Comparison of ENCODE assay signal across 1 cellular context in the genomic region with DNA sequence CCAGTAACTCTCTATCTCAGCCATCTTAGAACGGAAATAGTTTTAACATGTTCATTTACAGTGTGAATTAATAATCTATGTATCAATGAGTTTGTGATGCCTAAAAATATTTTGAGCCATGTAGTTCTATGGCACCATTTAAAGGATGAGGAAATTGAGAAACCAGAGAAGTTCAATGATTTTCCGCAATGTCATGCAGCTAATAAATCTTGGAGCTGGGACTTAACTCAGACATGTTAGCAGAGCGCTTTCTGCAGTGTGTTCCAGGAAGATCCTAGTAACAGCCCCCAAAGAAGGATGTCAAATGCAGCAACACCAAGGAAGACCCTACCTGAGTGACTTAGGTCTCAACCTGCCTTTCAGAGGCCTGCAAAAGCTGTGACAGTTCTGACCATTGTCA.
TF ChIP-seq lines count a peak whose summit lies in the region.

No MANE protein-coding gene starts in this region.

TF ChIP-seq in HepG2, 621 proteins besides CTCF, POLR2A, EP300 and RAD21 (continued from another document):
- TF ChIP-seq, protein P1, sequence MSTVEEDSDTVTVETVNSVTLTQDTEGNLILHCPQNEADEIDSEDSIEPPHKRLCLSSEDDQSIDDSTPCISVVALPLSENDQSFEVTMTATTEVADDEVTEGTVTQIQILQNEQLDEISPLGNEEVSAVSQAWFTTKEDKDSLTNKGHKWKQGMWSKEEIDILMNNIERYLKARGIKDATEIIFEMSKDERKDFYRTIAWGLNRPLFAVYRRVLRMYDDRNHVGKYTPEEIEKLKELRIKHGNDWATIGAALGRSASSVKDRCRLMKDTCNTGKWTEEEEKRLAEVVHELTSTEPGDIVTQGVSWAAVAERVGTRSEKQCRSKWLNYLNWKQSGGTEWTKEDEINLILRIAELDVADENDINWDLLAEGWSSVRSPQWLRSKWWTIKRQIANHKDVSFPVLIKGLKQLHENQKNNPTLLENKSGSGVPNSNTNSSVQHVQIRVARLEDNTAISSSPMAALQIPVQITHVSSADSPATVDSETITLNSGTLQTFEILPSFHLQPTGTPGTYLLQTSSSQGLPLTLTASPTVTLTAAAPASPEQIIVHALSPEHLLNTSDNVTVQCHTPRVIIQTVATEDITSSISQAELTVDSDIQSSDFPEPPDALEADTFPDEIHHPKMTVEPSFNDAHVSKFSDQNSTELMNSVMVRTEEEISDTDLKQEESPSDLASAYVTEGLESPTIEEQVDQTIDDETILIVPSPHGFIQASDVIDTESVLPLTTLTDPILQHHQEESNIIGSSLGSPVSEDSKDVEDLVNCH (CRISPR knock-in tag; IDR thresholded peaks at IDR 0.05) = no peak
- TF ChIP-seq SNRNP70 (IDR thresholded peaks at IDR 0.05; ENCODE audit: low read depth, low read length) (no peak), ZKSCAN5 (CRISPR knock-in tag; IDR thresholded peaks at IDR 0.05) (no peak), CEBPB (IDR thresholded peaks at IDR 0.05; ENCODE audit: borderline replicate concordance, low read depth, low read length) (no peak), NR2C2 (CRISPR knock-in tag; IDR thresholded peaks at IDR 0.05; ENCODE audit: borderline replicate concordance) (no peak)
- TF ChIP-seq, protein P2, sequence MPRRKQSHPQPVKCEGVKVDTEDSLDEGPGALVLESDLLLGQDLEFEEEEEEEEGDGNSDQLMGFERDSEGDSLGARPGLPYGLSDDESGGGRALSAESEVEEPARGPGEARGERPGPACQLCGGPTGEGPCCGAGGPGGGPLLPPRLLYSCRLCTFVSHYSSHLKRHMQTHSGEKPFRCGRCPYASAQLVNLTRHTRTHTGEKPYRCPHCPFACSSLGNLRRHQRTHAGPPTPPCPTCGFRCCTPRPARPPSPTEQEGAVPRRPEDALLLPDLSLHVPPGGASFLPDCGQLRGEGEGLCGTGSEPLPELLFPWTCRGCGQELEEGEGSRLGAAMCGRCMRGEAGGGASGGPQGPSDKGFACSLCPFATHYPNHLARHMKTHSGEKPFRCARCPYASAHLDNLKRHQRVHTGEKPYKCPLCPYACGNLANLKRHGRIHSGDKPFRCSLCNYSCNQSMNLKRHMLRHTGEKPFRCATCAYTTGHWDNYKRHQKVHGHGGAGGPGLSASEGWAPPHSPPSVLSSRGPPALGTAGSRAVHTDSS (CRISPR knock-in tag; conservative IDR thresholded peaks at IDR 0.05) = no peak
- TF ChIP-seq, protein P3, sequence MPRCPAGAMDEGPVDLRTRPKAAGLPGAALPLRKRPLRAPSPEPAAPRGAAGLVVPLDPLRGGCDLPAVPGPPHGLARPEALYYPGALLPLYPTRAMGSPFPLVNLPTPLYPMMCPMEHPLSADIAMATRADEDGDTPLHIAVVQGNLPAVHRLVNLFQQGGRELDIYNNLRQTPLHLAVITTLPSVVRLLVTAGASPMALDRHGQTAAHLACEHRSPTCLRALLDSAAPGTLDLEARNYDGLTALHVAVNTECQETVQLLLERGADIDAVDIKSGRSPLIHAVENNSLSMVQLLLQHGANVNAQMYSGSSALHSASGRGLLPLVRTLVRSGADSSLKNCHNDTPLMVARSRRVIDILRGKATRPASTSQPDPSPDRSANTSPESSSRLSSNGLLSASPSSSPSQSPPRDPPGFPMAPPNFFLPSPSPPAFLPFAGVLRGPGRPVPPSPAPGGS (CRISPR knock-in tag; IDR thresholded peaks at IDR 0.05) = no peak
- TF ChIP-seq, protein P4, sequence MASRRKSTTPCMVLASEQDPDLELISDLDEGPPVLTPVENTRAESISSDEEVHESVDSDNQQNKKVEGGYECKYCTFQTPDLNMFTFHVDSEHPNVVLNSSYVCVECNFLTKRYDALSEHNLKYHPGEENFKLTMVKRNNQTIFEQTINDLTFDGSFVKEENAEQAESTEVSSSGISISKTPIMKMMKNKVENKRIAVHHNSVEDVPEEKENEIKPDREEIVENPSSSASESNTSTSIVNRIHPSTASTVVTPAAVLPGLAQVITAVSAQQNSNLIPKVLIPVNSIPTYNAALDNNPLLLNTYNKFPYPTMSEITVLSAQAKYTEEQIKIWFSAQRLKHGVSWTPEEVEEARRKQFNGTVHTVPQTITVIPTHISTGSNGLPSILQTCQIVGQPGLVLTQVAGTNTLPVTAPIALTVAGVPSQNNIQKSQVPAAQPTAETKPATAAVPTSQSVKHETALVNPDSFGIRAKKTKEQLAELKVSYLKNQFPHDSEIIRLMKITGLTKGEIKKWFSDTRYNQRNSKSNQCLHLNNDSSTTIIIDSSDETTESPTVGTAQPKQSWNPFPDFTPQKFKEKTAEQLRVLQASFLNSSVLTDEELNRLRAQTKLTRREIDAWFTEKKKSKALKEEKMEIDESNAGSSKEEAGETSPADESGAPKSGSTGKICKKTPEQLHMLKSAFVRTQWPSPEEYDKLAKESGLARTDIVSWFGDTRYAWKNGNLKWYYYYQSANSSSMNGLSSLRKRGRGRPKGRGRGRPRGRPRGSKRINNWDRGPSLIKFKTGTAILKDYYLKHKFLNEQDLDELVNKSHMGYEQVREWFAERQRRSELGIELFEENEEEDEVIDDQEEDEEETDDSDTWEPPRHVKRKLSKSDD (CRISPR knock-in tag; IDR thresholded peaks at IDR 0.05; ENCODE audit: low read depth) = no peak
